Comparison of ENCODE assay signal across 23 cellular contexts in the genomic region with DNA sequence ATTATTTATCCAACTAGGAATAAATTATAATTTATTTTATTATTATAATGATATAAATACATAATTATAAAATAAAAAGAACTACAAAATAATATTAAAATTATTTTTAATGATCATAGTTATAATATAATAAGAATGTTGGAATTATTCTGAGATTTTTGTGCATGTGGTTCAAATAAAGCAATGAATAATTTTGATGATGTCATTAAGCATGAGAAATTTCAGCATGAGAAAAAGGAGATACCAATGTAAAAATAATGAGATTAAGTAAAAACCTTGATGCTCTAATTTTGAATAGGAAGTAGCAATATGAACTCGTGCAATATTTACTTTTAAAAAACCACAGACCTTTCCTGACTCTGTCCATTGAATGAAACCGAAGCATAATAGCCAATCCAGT.
A peak's percentile ranks its signal among the peaks of the same experiment; 100 is the strongest.
DNase-seq lines count a peak whose midpoint lies in the region; ATAC-seq, FAIRE-seq and TF ChIP-seq lines count a peak whose summit lies in the region.
"Had no signal": no experiment of that assay in that cellular context is flagged by ENCODE, and none has a peak within 500 bp of the region (broad histone marks: within the 10 kb centered on the region; RNA-seq: fewer than 3 reads in every experiment).

No MANE protein-coding gene starts in this region.

- DNase-seq in HepG2 (ENCODE audit: low spot score): no peak
- no peak for DNase-seq in right lobe of liver
- DNase-seq in DMS153 treated with DMSO at 0.1 percent for 48 hours (lab: John Stamatoyannopoulos, UW; ENCODE audit: unreplicated experiment): no peak
- DNase-seq: ACHN; AML-193; BE2C; Calu3; CD4-positive, alpha-beta T cell; CD8-positive, alpha-beta memory T cell; COR-L47; DND-41; GDM1; GOT3 had no signal

- BruUV-seq in HepG2 (replicated peaks; lab: Mats Ljungman, UMichigan): no TSS peak

- no peaks in the 10 kb centered on the region for H3K79me2 ChIP-seq in HepG2 (ENCODE audit: insufficient read depth, low read length)

- in situ Hi-C loops in HepG2 (cut with HindIII; ENCODE audit: extremely low pct_ligation_motif_present, low pct_unique_long_range_greater_than_20kb): no loop called here

- H3K36me3 ChIP-seq in HepG2 (replicated peaks in 1 of 2; ENCODE audit: control insufficient read depth in 1 of 2, insufficient read depth in 2 of 2, low read length in 2 of 2) (no peaks in the 10 kb centered on the region), right lobe of liver (no peaks in the 10 kb centered on the region)
- H3K36me3 ChIP-seq: BE2C; BLaER1 treated with 17β-estradiol and CSF1 and Interleukin-3, amounts not matched to agents 10 nM and 100 nM; HAP-1 had no signal

- H3K4me1 ChIP-seq in HepG2 (ENCODE audit: insufficient read depth, low read length): no peaks in the 10 kb centered on the region
- H3K4me1 ChIP-seq in right lobe of liver: no peaks in the 10 kb centered on the region
- H3K4me1 ChIP-seq: BE2C; BLaER1 treated with 17β-estradiol and CSF1 and Interleukin-3, amounts not matched to agents 10 nM and 100 nM; HAP-1 had no signal

- TF ChIP-seq EP300 in HepG2 (IDR thresholded peaks at IDR 0.05; ENCODE audit: low read depth in 2 of 2, low read length in 2 of 2) (no peak), HepG2 (CRISPR knock-in tag; IDR thresholded peaks at IDR 0.05; ENCODE audit: borderline replicate concordance) (no peak)

- H3K4me3 ChIP-seq in HepG2 (replicated peaks in 1 of 3; ENCODE audit: insufficient read depth in 1 of 3, low read depth in 2 of 3, low read length in 3 of 3) (no peak overlapping the region), right lobe of liver (no peak overlapping the region)
- H3K4me3 ChIP-seq: A549; BLaER1 treated with 17β-estradiol and CSF1 and Interleukin-3, amounts not matched to agents 10 nM and 100 nM; GM12878; HAP-1 had no signal

- H3K9me3 ChIP-seq in HepG2 (ENCODE audit: low read length) (no peaks in the 10 kb centered on the region), right lobe of liver (no peaks in the 10 kb centered on the region)
- H3K9me3 ChIP-seq: A549; BE2C; BLaER1 treated with 17β-estradiol and CSF1 and Interleukin-3, amounts not matched to agents 10 nM and 100 nM; HAP-1 had no signal

- no peak overlapping the region for H3K27ac ChIP-seq in HepG2 (ENCODE audit: extremely low read length, insufficient read depth, low read length)
- H3K27ac ChIP-seq in right lobe of liver: no peak overlapping the region
- H3K27ac ChIP-seq: 22Rv1; A549; BLaER1 treated with 17β-estradiol and CSF1 and Interleukin-3, amounts not matched to agents 10 nM and 100 nM had no signal

- TF ChIP-seq POLR2A in HepG2 (IDR thresholded peaks at IDR 0.05; ENCODE audit: insufficient read depth in 1 of 2, low read depth in 2 of 2, low read length in 2 of 2) (no peak), right lobe of liver (IDR thresholded peaks at IDR 0.05) (no peak)

- intact Hi-C loops in HepG2 (cut with micrococcal nuclease; ENCODE audit: unreplicated experiment) (no loop called here), right lobe of liver (cut with DNase I) (no loop called here)

- POLR2A ChIA-PET in HepG2 (lab: Yijun Ruan, JAX): no interaction called here

- no peak overlapping the region for H3K4me2 ChIP-seq in HepG2 (ENCODE audit: low read depth, low read length)
- H3K4me2 ChIP-seq: A549; BLaER1 treated with 17β-estradiol and CSF1 and Interleukin-3, amounts not matched to agents 10 nM and 100 nM had no signal

- ATAC-seq in HepG2 (no peak), right lobe of liver (no peak), GM19023 (IDR thresholded peaks at IDR 0.05; ENCODE audit: unreplicated experiment) (no peak), GM18517 (IDR thresholded peaks at IDR 0.05; ENCODE audit: unreplicated experiment) (no peak)
- ATAC-seq: A549, GM12878 had no signal

- WGBS in HepG2 (ENCODE audit: low lambda C conversion rate): 0% methylated on average over 2 of the region's 2 CpGs
- WGBS in right lobe of liver (ENCODE audit: insufficient coverage, low coverage, low lambda C conversion rate, missing lambda C conversion rate): 43% methylated on average over 2 of the region's 2 CpGs

- no peak overlapping the region for H2AFZ ChIP-seq in HepG2 (ENCODE audit: low read length)

- TF ChIP-seq CTCF in HepG2 (CRISPR knock-in tag; IDR thresholded peaks at IDR 0.05) (no peak), right lobe of liver (IDR thresholded peaks at IDR 0.05) (no peak)

- TF ChIP-seq RAD21 in HepG2 (CRISPR knock-in tag; IDR thresholded peaks at IDR 0.05): no peak

- 0 out of 5 replicates have a peak, but pooled peaks cover 0 to 5% of the 10 kb centered on the region in 2 experiments for H3K27me3 ChIP-seq in HepG2 (ENCODE audit: control insufficient read depth in 1 of 2, insufficient read depth in 2 of 2, low read length in 2 of 2)
- H3K27me3 ChIP-seq in right lobe of liver: no peaks in the 10 kb centered on the region
- H3K27me3 ChIP-seq: BE2C; BLaER1 treated with 17β-estradiol and CSF1 and Interleukin-3, amounts not matched to agents 10 nM and 100 nM had no signal

- no peak overlapping the region for H3K9ac ChIP-seq in HepG2 (ENCODE audit: insufficient read depth, low read depth, low read length)
- H3K9ac ChIP-seq: BLaER1 treated with 17β-estradiol and CSF1 and Interleukin-3, amounts not matched to agents 10 nM and 100 nM had no signal

- H4K20me1 ChIP-seq in HepG2 (ENCODE audit: insufficient read depth, low read length): no peaks in the 10 kb centered on the region
- H4K20me1 ChIP-seq: BLaER1 treated with 17β-estradiol and CSF1 and Interleukin-3, amounts not matched to agents 10 nM and 100 nM had no signal

- CTCF ChIA-PET in HepG2 (lab: Yijun Ruan, JAX; ENCODE audit: low intra/inter-chr PET ratio, low total read pairs): no interaction called here

- FAIRE-seq in HepG2 (lab: Jason Lieb, UNC) (no peak), TTC549 (lab: Jason Lieb, UNC) (peak; percentile 67), islet of Langerhans (lab: Jason Lieb, UNC) (peak; percentile 30)
- FAIRE-seq: A549, GM12878, H54 had no signal

TF ChIP-seq in HepG2, 621 proteins besides CTCF, POLR2A, EP300 and RAD21:
- TF ChIP-seq, protein P1, sequence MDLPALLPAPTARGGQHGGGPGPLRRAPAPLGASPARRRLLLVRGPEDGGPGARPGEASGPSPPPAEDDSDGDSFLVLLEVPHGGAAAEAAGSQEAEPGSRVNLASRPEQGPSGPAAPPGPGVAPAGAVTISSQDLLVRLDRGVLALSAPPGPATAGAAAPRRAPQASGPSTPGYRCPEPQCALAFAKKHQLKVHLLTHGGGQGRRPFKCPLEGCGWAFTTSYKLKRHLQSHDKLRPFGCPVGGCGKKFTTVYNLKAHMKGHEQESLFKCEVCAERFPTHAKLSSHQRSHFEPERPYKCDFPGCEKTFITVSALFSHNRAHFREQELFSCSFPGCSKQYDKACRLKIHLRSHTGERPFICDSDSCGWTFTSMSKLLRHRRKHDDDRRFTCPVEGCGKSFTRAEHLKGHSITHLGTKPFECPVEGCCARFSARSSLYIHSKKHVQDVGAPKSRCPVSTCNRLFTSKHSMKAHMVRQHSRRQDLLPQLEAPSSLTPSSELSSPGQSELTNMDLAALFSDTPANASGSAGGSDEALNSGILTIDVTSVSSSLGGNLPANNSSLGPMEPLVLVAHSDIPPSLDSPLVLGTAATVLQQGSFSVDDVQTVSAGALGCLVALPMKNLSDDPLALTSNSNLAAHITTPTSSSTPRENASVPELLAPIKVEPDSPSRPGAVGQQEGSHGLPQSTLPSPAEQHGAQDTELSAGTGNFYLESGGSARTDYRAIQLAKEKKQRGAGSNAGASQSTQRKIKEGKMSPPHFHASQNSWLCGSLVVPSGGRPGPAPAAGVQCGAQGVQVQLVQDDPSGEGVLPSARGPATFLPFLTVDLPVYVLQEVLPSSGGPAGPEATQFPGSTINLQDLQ (CRISPR knock-in tag; IDR thresholded peaks at IDR 0.05): no peak
- TF ChIP-seq ATF7 (IDR thresholded peaks at IDR 0.05) (peak; percentile 73), ATF7 (CRISPR knock-in tag; IDR thresholded peaks at IDR 0.05) (no peak), PPARG (CRISPR knock-in tag; conservative IDR thresholded peaks at IDR 0.05) (no peak)
TF ChIP-seq in HepG2: peak in this region for 1.
